1 cellular context compared by ENCODE assay signal in the genomic region with DNA sequence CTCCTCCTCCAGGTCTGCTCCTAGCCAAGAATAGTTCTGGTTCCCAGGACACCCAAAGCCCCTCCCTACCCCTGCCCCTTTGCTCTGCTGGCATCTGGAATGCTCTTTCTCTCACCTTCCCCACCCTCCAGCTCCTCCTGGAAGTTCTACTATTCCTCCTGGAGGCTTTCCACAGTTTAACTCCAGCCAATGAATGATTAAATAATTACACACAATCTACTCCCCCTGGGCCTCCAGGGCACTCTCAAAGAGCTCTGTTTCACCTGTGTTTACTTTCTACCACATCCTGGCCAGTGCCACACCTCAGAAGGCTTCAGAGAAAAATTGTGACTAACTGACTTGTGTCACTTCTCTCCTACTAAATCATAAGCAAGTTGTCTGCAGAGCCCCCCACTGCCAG.
TF ChIP-seq lines count a peak whose summit lies in the region.

No MANE protein-coding gene starts in this region.

TF ChIP-seq in GM12878, 131 proteins besides CTCF, POLR2A, EP300 and RAD21:
- no peak for TF ChIP-seq FOS (IDR thresholded peaks at IDR 0.05; ENCODE audit: borderline replicate concordance, extremely low read depth, insufficient read length)
- no peak for TF ChIP-seq SIN3A (IDR thresholded peaks at IDR 0.05; ENCODE audit: low read depth, low read length)
- no peak for TF ChIP-seq SMARCA5 (IDR thresholded peaks at IDR 0.05)
- no peak for TF ChIP-seq SPI1 (IDR thresholded peaks at IDR 0.05; ENCODE audit: borderline replicate concordance, insufficient read depth, low read depth, low read length)
- TF ChIP-seq ZNF24 (IDR thresholded peaks at IDR 0.05) = no peak
- TF ChIP-seq HCFC1 (IDR thresholded peaks at IDR 0.05; ENCODE audit: low read length) = no peak
- no peak for TF ChIP-seq DPF2 (IDR thresholded peaks at IDR 0.05)
- no peak for TF ChIP-seq CEBPB (IDR thresholded peaks at IDR 0.05; ENCODE audit: borderline replicate concordance in 1 of 2, low read depth in 2 of 2, low read length in 2 of 2)
- no peak for TF ChIP-seq CBFB (IDR thresholded peaks at IDR 0.05; ENCODE audit: low read depth)
- TF ChIP-seq ZNF217 (IDR thresholded peaks at IDR 0.05) = no peak
- no peak for TF ChIP-seq BCL3 (IDR thresholded peaks at IDR 0.05; ENCODE audit: borderline replicate concordance, insufficient read depth, low read depth, low read length, poor library complexity, severe bottlenecking)
- TF ChIP-seq, protein P1, sequence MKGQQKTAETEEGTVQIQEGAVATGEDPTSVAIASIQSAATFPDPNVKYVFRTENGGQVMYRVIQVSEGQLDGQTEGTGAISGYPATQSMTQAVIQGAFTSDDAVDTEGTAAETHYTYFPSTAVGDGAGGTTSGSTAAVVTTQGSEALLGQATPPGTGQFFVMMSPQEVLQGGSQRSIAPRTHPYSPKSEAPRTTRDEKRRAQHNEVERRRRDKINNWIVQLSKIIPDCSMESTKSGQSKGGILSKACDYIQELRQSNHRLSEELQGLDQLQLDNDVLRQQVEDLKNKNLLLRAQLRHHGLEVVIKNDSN (IDR thresholded peaks at IDR 0.05; ENCODE audit: borderline replicate concordance, extremely low read length, insufficient read depth, low read depth, low read length) = no peak
- no peak for TF ChIP-seq YBX1 (IDR thresholded peaks at IDR 0.05)
